1 cellular context compared by ENCODE assay signal in the genomic region with DNA sequence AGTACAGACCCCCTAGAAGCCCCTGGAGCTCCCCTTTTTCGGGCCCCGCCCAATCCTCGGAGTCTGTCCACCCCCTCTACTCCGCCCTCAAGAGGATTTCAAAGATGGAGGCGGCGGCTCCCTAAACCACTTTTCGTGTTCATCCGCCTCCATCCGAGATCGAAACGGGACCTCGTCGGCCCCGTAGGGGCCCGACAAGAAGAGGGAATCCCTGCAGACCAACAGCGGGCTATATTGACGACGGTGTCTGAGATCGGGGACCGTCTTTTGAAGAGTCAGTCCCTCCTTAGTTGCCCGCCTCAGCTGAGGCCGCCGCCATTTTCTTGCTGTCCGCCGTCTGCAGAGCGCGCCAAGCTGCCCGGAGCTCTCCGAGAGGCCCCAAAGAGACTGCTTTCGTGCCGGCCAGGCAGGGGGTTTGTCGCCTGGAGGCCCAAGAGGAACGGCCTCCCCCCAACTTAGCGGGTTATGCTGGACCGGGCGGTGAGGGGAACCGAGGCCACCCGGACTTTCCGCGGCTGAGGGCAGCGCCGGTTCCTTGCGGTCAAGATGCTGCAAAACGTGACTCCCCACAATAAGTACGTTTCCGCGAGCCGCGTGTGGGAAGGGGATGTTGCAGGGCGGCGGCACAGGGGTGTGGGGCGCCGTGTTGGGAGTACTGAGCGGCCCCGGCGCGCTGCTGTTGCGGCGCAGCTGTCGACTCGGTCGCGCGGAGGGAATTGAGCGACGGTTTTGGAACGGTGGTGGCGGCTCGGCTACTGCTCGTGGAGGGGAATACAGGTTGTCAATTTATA.
A peak's percentile ranks its signal among the peaks of the same experiment; 100 is the strongest.
TF ChIP-seq lines count a peak whose summit lies in the region.

No MANE protein-coding gene starts in this region.

TF ChIP-seq in HEK293, 187 proteins besides CTCF, POLR2A, EP300 and RAD21 (continued from another document and continues in another):
- TF ChIP-seq, protein P1, sequence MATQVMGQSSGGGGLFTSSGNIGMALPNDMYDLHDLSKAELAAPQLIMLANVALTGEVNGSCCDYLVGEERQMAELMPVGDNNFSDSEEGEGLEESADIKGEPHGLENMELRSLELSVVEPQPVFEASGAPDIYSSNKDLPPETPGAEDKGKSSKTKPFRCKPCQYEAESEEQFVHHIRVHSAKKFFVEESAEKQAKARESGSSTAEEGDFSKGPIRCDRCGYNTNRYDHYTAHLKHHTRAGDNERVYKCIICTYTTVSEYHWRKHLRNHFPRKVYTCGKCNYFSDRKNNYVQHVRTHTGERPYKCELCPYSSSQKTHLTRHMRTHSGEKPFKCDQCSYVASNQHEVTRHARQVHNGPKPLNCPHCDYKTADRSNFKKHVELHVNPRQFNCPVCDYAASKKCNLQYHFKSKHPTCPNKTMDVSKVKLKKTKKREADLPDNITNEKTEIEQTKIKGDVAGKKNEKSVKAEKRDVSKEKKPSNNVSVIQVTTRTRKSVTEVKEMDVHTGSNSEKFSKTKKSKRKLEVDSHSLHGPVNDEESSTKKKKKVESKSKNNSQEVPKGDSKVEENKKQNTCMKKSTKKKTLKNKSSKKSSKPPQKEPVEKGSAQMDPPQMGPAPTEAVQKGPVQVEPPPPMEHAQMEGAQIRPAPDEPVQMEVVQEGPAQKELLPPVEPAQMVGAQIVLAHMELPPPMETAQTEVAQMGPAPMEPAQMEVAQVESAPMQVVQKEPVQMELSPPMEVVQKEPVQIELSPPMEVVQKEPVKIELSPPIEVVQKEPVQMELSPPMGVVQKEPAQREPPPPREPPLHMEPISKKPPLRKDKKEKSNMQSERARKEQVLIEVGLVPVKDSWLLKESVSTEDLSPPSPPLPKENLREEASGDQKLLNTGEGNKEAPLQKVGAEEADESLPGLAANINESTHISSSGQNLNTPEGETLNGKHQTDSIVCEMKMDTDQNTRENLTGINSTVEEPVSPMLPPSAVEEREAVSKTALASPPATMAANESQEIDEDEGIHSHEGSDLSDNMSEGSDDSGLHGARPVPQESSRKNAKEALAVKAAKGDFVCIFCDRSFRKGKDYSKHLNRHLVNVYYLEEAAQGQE (tag by site-specific recombination; IDR thresholded peaks at IDR 0.05), result peak; percentile 7; the same call in 1 of the 2 replicates
- peak; percentile 8; the same call in 1 of the 2 replicates for TF ChIP-seq YY2 (tag by site-specific recombination; IDR thresholded peaks at IDR 0.05)
- no peak for TF ChIP-seq ZNF585B (tag by site-specific recombination; IDR thresholded peaks at IDR 0.05)
- TF ChIP-seq, protein P2, sequence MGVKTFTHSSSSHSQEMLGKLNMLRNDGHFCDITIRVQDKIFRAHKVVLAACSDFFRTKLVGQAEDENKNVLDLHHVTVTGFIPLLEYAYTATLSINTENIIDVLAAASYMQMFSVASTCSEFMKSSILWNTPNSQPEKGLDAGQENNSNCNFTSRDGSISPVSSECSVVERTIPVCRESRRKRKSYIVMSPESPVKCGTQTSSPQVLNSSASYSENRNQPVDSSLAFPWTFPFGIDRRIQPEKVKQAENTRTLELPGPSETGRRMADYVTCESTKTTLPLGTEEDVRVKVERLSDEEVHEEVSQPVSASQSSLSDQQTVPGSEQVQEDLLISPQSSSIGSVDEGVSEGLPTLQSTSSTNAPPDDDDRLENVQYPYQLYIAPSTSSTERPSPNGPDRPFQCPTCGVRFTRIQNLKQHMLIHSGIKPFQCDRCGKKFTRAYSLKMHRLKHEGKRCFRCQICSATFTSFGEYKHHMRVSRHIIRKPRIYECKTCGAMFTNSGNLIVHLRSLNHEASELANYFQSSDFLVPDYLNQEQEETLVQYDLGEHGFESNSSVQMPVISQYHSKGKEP (tag by site-specific recombination; IDR thresholded peaks at IDR 0.05), result peak; percentile 1; the same call in 1 of the 2 replicates
- TF ChIP-seq ZNF768 (tag by site-specific recombination; IDR thresholded peaks at IDR 0.05), result no peak; the same call in 1 of the 2 replicates
- TF ChIP-seq, protein P3, sequence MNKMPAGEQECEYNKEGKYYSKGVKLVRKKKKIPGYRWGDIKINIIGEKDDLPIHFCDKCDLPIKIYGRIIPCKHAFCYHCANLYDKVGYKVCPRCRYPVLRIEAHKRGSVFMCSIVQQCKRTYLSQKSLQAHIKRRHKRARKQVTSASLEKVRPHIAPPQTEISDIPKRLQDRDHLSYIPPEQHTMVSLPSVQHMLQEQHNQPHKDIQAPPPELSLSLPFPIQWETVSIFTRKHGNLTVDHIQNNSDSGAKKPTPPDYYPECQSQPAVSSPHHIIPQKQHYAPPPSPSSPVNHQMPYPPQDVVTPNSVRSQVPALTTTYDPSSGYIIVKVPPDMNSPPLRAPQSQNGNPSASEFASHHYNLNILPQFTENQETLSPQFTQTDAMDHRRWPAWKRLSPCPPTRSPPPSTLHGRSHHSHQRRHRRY (tag by site-specific recombination; IDR thresholded peaks at IDR 0.05), result peak; percentile 100
- TF ChIP-seq ZNF529 (tag by site-specific recombination; IDR thresholded peaks at IDR 0.05; ENCODE audit: insufficient replicate concordance), result no peak
- no peak for TF ChIP-seq ZNF350 (tag by site-specific recombination; IDR thresholded peaks at IDR 0.05)
- peak; percentile 69; the same call in 1 of the 2 replicates for TF ChIP-seq ZFP37 (tag by site-specific recombination; IDR thresholded peaks at IDR 0.05)
- no peak for TF ChIP-seq ZNF658 (tag by site-specific recombination; IDR thresholded peaks at IDR 0.05)
- TF ChIP-seq ZBTB21 (tag by site-specific recombination; IDR thresholded peaks at IDR 0.05), result no peak
- TF ChIP-seq GLI4 (tag by site-specific recombination; IDR thresholded peaks at IDR 0.05), result peak; percentile 80; the same call in 1 of the 2 replicates
- TF ChIP-seq ZNF19 (tag by site-specific recombination; IDR thresholded peaks at IDR 0.05; ENCODE audit: low read depth), result no peak
- no peak for TF ChIP-seq ZNF555 (tag by site-specific recombination; conservative IDR thresholded peaks at IDR 0.05)
- no peak for TF ChIP-seq ZSCAN16 (tag by site-specific recombination; IDR thresholded peaks at IDR 0.05)
- 0 out of 2 replicates have a peak, but pooled peaks have one; percentile 8 for TF ChIP-seq ZNF624 (tag by site-specific recombination; IDR thresholded peaks at IDR 0.05)
- TF ChIP-seq ZFP3 (tag by site-specific recombination; IDR thresholded peaks at IDR 0.05; ENCODE audit: low read depth), result 0 out of 2 replicates have a peak, but pooled peaks have one; percentile 18
- TF ChIP-seq ZNF776 (tag by site-specific recombination; IDR thresholded peaks at IDR 0.05; ENCODE audit: borderline replicate concordance), result no peak
- TF ChIP-seq SCRT2 (tag by site-specific recombination; IDR thresholded peaks at IDR 0.05), result no peak; the same call in 1 of the 2 replicates
- TF ChIP-seq, protein P4, sequence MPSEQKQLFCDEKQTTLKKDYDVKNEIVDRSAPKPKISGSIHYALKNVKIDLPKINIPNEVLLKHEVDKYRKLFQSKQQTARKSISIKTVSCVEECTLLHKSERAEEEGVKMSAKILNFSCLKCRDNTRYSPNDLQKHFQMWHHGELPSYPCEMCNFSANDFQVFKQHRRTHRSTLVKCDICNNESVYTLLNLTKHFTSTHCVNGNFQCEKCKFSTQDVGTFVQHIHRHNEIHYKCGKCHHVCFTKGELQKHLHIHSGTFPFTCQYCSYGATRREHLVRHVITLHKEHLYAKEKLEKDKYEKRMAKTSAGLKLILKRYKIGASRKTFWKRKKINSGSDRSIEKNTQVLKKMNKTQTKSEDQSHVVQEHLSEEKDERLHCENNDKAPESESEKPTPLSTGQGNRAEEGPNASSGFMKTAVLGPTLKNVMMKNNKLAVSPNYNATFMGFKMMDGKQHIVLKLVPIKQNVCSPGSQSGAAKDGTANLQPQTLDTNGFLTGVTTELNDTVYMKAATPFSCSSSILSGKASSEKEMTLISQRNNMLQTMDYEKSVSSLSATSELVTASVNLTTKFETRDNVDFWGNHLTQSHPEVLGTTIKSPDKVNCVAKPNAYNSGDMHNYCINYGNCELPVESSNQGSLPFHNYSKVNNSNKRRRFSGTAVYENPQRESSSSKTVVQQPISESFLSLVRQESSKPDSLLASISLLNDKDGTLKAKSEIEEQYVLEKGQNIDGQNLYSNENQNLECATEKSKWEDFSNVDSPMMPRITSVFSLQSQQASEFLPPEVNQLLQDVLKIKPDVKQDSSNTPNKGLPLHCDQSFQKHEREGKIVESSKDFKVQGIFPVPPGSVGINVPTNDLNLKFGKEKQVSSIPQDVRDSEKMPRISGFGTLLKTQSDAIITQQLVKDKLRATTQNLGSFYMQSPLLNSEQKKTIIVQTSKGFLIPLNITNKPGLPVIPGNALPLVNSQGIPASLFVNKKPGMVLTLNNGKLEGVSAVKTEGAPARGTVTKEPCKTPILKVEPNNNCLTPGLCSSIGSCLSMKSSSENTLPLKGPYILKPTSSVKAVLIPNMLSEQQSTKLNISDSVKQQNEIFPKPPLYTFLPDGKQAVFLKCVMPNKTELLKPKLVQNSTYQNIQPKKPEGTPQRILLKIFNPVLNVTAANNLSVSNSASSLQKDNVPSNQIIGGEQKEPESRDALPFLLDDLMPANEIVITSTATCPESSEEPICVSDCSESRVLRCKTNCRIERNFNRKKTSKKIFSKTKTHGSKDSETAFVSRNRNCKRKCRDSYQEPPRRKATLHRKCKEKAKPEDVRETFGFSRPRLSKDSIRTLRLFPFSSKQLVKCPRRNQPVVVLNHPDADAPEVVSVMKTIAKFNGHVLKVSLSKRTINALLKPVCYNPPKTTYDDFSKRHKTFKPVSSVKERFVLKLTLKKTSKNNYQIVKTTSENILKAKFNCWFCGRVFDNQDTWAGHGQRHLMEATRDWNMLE (tag by site-specific recombination; conservative IDR thresholded peaks at IDR 0.05; ENCODE audit: low read depth), result no peak
- TF ChIP-seq, protein P5, sequence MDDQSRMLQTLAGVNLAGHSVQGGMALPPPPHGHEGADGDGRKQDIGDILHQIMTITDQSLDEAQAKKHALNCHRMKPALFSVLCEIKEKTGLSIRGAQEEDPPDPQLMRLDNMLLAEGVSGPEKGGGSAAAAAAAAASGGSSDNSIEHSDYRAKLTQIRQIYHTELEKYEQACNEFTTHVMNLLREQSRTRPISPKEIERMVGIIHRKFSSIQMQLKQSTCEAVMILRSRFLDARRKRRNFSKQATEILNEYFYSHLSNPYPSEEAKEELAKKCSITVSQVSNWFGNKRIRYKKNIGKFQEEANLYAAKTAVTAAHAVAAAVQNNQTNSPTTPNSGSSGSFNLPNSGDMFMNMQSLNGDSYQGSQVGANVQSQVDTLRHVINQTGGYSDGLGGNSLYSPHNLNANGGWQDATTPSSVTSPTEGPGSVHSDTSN (CRISPR knock-in tag; IDR thresholded peaks at IDR 0.05), result peak; percentile 88
- peak; percentile 2; the same call in 1 of the 2 replicates for TF ChIP-seq ZBTB7A (tag by site-specific recombination; IDR thresholded peaks at IDR 0.05; ENCODE audit: low read depth)
- TF ChIP-seq, protein P6, sequence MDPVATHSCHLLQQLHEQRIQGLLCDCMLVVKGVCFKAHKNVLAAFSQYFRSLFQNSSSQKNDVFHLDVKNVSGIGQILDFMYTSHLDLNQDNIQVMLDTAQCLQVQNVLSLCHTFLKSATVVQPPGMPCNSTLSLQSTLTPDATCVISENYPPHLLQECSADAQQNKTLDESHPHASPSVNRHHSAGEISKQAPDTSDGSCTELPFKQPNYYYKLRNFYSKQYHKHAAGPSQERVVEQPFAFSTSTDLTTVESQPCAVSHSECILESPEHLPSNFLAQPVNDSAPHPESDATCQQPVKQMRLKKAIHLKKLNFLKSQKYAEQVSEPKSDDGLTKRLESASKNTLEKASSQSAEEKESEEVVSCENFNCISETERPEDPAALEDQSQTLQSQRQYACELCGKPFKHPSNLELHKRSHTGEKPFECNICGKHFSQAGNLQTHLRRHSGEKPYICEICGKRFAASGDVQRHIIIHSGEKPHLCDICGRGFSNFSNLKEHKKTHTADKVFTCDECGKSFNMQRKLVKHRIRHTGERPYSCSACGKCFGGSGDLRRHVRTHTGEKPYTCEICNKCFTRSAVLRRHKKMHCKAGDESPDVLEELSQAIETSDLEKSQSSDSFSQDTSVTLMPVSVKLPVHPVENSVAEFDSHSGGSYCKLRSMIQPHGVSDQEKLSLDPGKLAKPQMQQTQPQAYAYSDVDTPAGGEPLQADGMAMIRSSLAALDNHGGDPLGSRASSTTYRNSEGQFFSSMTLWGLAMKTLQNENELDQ (tag by site-specific recombination; IDR thresholded peaks at IDR 0.05; ENCODE audit: low read depth), result 0 out of 2 replicates have a peak, but pooled peaks have one; percentile 3
- peak; percentile 80 for TF ChIP-seq HOXD13 (CRISPR knock-in tag; IDR thresholded peaks at IDR 0.05; ENCODE audit: borderline replicate concordance)
- 0 out of 2 replicates have a peak, but pooled peaks have one; percentile 16 for TF ChIP-seq ZNF404 (tag by site-specific recombination; IDR thresholded peaks at IDR 0.05)
- TF ChIP-seq TRIM28 (IDR thresholded peaks at IDR 0.05; ENCODE audit: borderline replicate concordance, low read length), result no peak
- no peak for TF ChIP-seq ZNF664 (tag by site-specific recombination; IDR thresholded peaks at IDR 0.05)
- TF ChIP-seq KLF7 (tag by site-specific recombination; IDR thresholded peaks at IDR 0.05; ENCODE audit: borderline replicate concordance), result peak; percentile 0; the same call in 1 of the 2 replicates
- TF ChIP-seq ZNF2 (tag by site-specific recombination; IDR thresholded peaks at IDR 0.05), result peak; percentile 93
- peak; percentile 9; the same call in 1 of the 2 replicates for TF ChIP-seq ZNF501 (tag by site-specific recombination; IDR thresholded peaks at IDR 0.05)
- TF ChIP-seq, protein P7, sequence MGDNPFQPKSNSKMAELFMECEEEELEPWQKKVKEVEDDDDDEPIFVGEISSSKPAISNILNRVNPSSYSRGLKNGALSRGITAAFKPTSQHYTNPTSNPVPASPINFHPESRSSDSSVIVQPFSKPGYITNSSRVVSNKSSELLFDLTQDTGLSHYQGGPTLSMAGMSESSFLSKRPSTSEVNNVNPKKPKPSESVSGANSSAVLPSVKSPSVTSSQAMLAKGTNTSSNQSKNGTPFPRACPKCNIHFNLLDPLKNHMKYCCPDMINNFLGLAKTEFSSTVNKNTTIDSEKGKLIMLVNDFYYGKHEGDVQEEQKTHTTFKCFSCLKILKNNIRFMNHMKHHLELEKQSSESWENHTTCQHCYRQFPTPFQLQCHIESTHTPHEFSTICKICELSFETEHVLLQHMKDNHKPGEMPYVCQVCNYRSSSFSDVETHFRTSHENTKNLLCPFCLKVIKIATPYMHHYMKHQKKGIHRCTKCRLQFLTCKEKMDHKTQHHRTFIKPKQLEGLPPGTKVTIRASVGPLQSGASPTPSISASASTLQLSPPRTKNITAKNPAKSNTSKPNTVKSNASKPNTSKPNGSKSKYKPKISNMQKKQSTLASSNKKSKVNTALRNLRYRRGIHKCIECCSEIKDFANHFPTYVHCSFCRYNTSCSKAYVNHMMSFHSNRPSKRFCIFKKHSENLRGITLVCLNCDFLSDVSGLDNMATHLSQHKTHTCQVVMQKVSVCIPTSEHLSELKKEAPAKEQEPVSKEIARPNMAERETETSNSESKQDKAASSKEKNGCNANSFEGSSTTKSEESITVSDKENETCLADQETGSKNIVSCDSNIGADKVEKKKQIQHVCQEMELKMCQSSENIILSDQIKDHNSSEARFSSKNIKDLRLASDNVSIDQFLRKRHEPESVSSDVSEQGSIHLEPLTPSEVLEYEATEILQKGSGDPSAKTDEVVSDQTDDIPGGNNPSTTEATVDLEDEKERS (tag by site-specific recombination; IDR thresholded peaks at IDR 0.05), result no peak
- TF ChIP-seq ZNF426 (tag by site-specific recombination; IDR thresholded peaks at IDR 0.05), result peak; percentile 10
- TF ChIP-seq MEIS1 (CRISPR knock-in tag; IDR thresholded peaks at IDR 0.05; ENCODE audit: borderline replicate concordance), result 0 out of 2 replicates have a peak, but pooled peaks have one; percentile 28
- peak; percentile 59; the same call in 1 of the 2 replicates for TF ChIP-seq ZNF747 (tag by site-specific recombination; IDR thresholded peaks at IDR 0.05)
